ENCODE assay signal across 19 cellular contexts in the genomic region with DNA sequence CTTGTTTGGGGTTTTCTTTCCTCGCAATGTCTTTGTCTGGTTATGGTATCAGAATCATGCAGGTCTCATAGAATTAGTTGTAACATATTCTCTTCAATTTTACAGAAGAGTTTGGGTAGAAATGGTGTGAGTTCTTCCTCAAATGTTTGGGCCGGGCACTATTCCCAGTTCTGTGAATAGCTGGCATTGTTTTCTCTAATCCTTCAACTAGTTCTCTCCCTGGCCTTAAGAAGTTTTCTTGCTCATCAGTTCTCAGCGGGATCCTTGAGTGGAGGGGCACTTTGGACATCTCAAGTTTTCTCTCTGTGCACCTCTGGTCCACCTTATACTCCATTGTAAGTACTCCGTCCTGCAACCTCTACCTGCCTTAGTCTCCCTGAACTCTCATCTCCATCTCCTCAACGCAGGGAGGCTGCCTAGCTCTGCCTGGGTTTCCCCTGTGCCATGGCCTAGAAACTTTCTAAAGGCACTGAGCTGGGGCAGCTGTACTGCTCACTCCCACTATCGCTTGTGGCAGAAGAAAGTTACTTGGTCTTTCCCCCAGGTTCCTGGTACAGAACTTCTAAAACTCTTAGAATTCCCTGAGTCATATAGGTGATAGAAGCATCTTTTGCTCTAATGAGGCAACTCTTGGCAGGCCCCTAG. TPM values are rescaled to one million over a fixed set of nuclear protein-coding genes. Genes with fewer than 3 reads are reported as not detected.
DNase-seq lines count a peak whose midpoint lies in the region; ATAC-seq and TF ChIP-seq lines count a peak whose summit lies in the region.
"Had no signal": no experiment of that assay in that cellular context is flagged by ENCODE, and none has a peak within 500 bp of the region (broad histone marks: within the 10 kb centered on the region; RNA-seq: fewer than 3 reads in every experiment).

No MANE protein-coding gene starts in this region.

- H3K4me1 Mint-ChIP-seq in activated T-cell treated with anti-CD3 and anti-CD28 coated beads, Interleukin-2, amount 50 U/mL, for 4 hours (ENCODE audit: low read depth) = peaks cover 79% of the 10 kb centered on the region
- peaks cover 83% of the 10 kb centered on the region for H3K4me1 Mint-ChIP-seq in activated CD8-positive, alpha-beta T cell treated with anti-CD3 and anti-CD28 coated beads for 36 hours (ENCODE audit: low read depth)
- peaks cover 50% of the 10 kb centered on the region for H3K4me1 Mint-ChIP-seq in chondrocyte (ENCODE audit: low read depth)

- peaks cover 42% of the 10 kb centered on the region for H3K36me3 Mint-ChIP-seq in activated T-cell treated with anti-CD3 and anti-CD28 coated beads, Interleukin-2, amount 50 U/mL, for 4 hours (ENCODE audit: insufficient read depth)
- peaks cover 70% of the 10 kb centered on the region for H3K36me3 Mint-ChIP-seq in activated CD8-positive, alpha-beta T cell treated with anti-CD3 and anti-CD28 coated beads for 36 hours (ENCODE audit: low read depth)
- H3K36me3 Mint-ChIP-seq in chondrocyte (ENCODE audit: low read depth) = peaks cover 3% of the 10 kb centered on the region

- no peak for TF ChIP-seq CTCF in activated CD8-positive, alpha-beta T cell treated with anti-CD3 and anti-CD28 coated beads for 36 hours (IDR thresholded peaks at IDR 0.05)
- TF ChIP-seq CTCF in chondrocyte (IDR thresholded peaks at IDR 0.05) = no peak

- CTCF ChIA-PET in activated CD8-positive, alpha-beta T cell treated with anti-CD3 and anti-CD28 coated beads for 36 hours (lab: Charles Lee) = interaction anchor here (0.6 to 6.0 kb wide), 6 partner anchors 10 to 321 kb away, joined by 3 to 29 read pairs (median 3); no protein-coding TSS in a partner anchor

- POLR2A ChIA-PET in activated CD8-positive, alpha-beta T cell treated with anti-CD3 and anti-CD28 coated beads for 36 hours (lab: Charles Lee) = interaction anchor here (0.9 to 13.8 kb wide), 4 partner anchors 10 to 66 kb away, joined by 3 to 126 read pairs (median 18); no protein-coding TSS in a partner anchor

- H3K9me3 Mint-ChIP-seq in activated T-cell treated with anti-CD3 and anti-CD28 coated beads, Interleukin-2, amount 50 U/mL, for 4 hours = no peaks in the 10 kb centered on the region
- peaks cover 7% of the 10 kb centered on the region for H3K9me3 Mint-ChIP-seq in activated CD8-positive, alpha-beta T cell treated with anti-CD3 and anti-CD28 coated beads for 36 hours
- no peaks in the 10 kb centered on the region for H3K9me3 Mint-ChIP-seq in chondrocyte (ENCODE audit: low read depth)
- H3K9me3 Mint-ChIP-seq: CD8-positive, alpha-beta T cell had no signal

- intact Hi-C loops in activated CD8-positive, alpha-beta T cell treated with anti-CD3 and anti-CD28 coated beads for 36 hours (cut with micrococcal nuclease) = loop anchor here (2.0 kb wide), 1 partner anchor 15 kb away; no protein-coding TSS in a partner anchor

- no peaks in the 10 kb centered on the region for H3K27me3 Mint-ChIP-seq in activated T-cell treated with anti-CD3 and anti-CD28 coated beads, Interleukin-2, amount 50 U/mL, for 4 hours (ENCODE audit: low read depth)
- H3K27me3 Mint-ChIP-seq in activated CD8-positive, alpha-beta T cell treated with anti-CD3 and anti-CD28 coated beads for 36 hours = no peaks in the 10 kb centered on the region
- no peaks in the 10 kb centered on the region for H3K27me3 Mint-ChIP-seq in chondrocyte (ENCODE audit: low read depth)

- H3K27ac Mint-ChIP-seq in activated CD8-positive, alpha-beta T cell treated with anti-CD3 and anti-CD28 coated beads for 36 hours = peak overlapping the region; percentile 96
- H3K27ac Mint-ChIP-seq in chondrocyte (ENCODE audit: unreplicated experiment) = peak overlapping the region; percentile 53
- H3K27ac Mint-ChIP-seq: CD8-positive, alpha-beta T cell had no signal

- no peak for DNase-seq in activated T-cell treated with anti-CD3 and anti-CD28 coated beads, Interleukin-2, amount 50 U/mL, for 4 hours
- no peak for DNase-seq in activated T-cell treated with anti-CD3 and anti-CD28 coated beads, Interleukin-2, amount 50 U/mL, for 1 hour
- peak; percentile 43 for DNase-seq in activated CD8-positive, alpha-beta T cell treated with anti-CD3 and anti-CD28 coated beads for 36 hours
- DNase-seq in chondrocyte (ENCODE audit: low spot score) (no peak), SIG-M5 treated with dmso at 0.1 percent for 504 hours (lab: John Stamatoyannopoulos, UW; ENCODE audit: unreplicated experiment) (no peak), Ammon's horn (ENCODE audit: low spot score) (no peak)
- peak; percentile 50 for DNase-seq in stimulated activated naive CD8-positive, alpha-beta T cell treated with anti-CD3 and anti-CD28 coated beads, Interleukin-15, Interleukin-2, amounts not matched to agents 100 U/mL and 50 U/mL, for 24 hours
- DNase-seq: CD8-positive, alpha-beta T cell; central memory CD4-positive, alpha-beta T cell; DMS79 treated with DMSO at 0.1 percent for 48 hours; glutamatergic neuron; mucosa of descending colon; NCI-H524 treated with DMSO at 0.1 percent for 48 hours; testis; WERI-Rb-1 had no signal

- peak; percentile 9 to 11 for ATAC-seq in activated T-cell treated with anti-CD3 and anti-CD28 coated beads, Interleukin-2, amount 50 U/mL, for 4 hours
- peak; percentile 27 for ATAC-seq in activated CD8-positive, alpha-beta T cell treated with anti-CD3 and anti-CD28 coated beads for 36 hours
- ATAC-seq in stimulated activated naive CD8-positive, alpha-beta T cell treated with anti-CD3 and anti-CD28 coated beads, Interleukin-15, Interleukin-2, amounts not matched to agents 100 U/mL and 50 U/mL, for 24 hours = peak; percentile 50
- ATAC-seq in GM18873 (IDR thresholded peaks at IDR 0.05; ENCODE audit: low FRiP score, unreplicated experiment) = no peak
- ATAC-seq: CD8-positive, alpha-beta T cell; esophagus mucosa; HCT116; mucosa of descending colon; Right ventricle myocardium inferior had no signal

- H3K4me3 Mint-ChIP-seq in activated T-cell treated with anti-CD3 and anti-CD28 coated beads, Interleukin-2, amount 50 U/mL, for 4 hours = no peak overlapping the region
- H3K4me3 Mint-ChIP-seq in activated CD8-positive, alpha-beta T cell treated with anti-CD3 and anti-CD28 coated beads for 36 hours = peak overlapping the region; percentile 16
- H3K4me3 Mint-ChIP-seq in chondrocyte (ENCODE audit: unreplicated experiment) = no peak overlapping the region
- H3K4me3 Mint-ChIP-seq: CD8-positive, alpha-beta T cell had no signal

RNA-seq across cellular contexts. Expression of a gene that starts 16.9 kb away (rescaled TPM):
- total RNA-seq in activated T-cell treated with anti-CD3 and anti-CD28 coated beads, Interleukin-2, amount 50 U/mL, for 4 hours = 100 to 1,000 TPM; 109 to 111 (median 111) TPM
- 100 to 1,000 TPM; 150 to 156 TPM for total RNA-seq in activated CD8-positive, alpha-beta T cell treated with anti-CD3 and anti-CD28 coated beads for 36 hours
- total RNA-seq in chondrocyte = 19.6 to 23.2 TPM (median 21.2 TPM) in 3 replicates

RNA-seq across cellular contexts. Expression of a gene that starts 48.4 kb away (rescaled TPM):
- 10 to 100 TPM in 1 of 3 donors, 1 to 10 TPM in 2; 8.8 to 10.7 (median 8.9) TPM for total RNA-seq in activated T-cell treated with anti-CD3 and anti-CD28 coated beads, Interleukin-2, amount 50 U/mL, for 4 hours
- total RNA-seq in activated CD8-positive, alpha-beta T cell treated with anti-CD3 and anti-CD28 coated beads for 36 hours = 10 to 100 TPM; 10.9 to 12.7 TPM
- 4.4 to 9.3 TPM (median 5.6 TPM) in 3 replicates for total RNA-seq in chondrocyte

Comparison
In these comparisons a context has a peak if more than half of its experiments do, and no peak if none do; other contexts are left out.
1. DNase-seq: peak in activated CD8-positive, alpha-beta T cell treated with anti-CD3 and anti-CD28 coated beads for 36 hours (single experiment) and stimulated activated naive CD8-positive, alpha-beta T cell treated with anti-CD3 and anti-CD28 coated beads, Interleukin-15, Interleukin-2, amounts not matched to agents 100 U/mL and 50 U/mL, for 24 hours (single experiment); none in activated T-cell treated with anti-CD3 and anti-CD28 coated beads, Interleukin-2, amount 50 U/mL, for 4 hours (single experiment), activated T-cell treated with anti-CD3 and anti-CD28 coated beads, Interleukin-2, amount 50 U/mL, for 1 hour (single experiment), chondrocyte (single experiment), SIG-M5 treated with dmso at 0.1 percent for 504 hours (single experiment) and Ammon's horn (single experiment).